In genomic region chr10:98369801-98370200, GRCh38 we compare ENCODE assay signal across 32 cellular contexts.
"Had no signal": no experiment of that assay in that cellular context is flagged by ENCODE, and none has a peak within 500 bp of the region (broad histone marks: within the 10 kb centered on the region; RNA-seq: fewer than 3 reads in every experiment).

No MANE protein-coding gene starts in this region.

- H3K9me3 Mint-ChIP-seq: activated CD4-positive, alpha-beta memory T cell treated with anti-CD3 and anti-CD28 coated beads for 36 hours; activated CD4-positive, alpha-beta T cell treated with anti-CD3 and anti-CD28 coated beads, Interleukin-2, amount 10 ng/mL, durations not matched to agents 24 days and 14 days; activated naive CD4-positive, alpha-beta T cell treated with anti-CD3 and anti-CD28 coated beads for 36 hours; activated naive CD4-positive, alpha-beta T cell treated with anti-CD3 and anti-CD28 coated beads, Interleukin-2, amount 50 U/mL, for 24 hours; activated naive CD8-positive, alpha-beta T cell treated with anti-CD3 and anti-CD28 coated beads for 36 hours; activated naive CD8-positive, alpha-beta T cell treated with anti-CD3 and anti-CD28 coated beads, Interleukin-2, amount 50 U/mL, for 24 hours; activated T-cell treated with anti-CD3 and anti-CD28 coated beads, Interleukin-2, amount 50 U/mL, for 24 hours; activated T-cell treated with anti-CD3 and anti-CD28 coated beads, Interleukin-2, amount 50 U/mL, for 72 hours; T-helper 2 cell treated with Interferon-gamma antibody and Interleukin-4, amounts not matched to agents 5 μg/mL and 100 μg/mL, for 36 hours had no signal

- ATAC-seq: activated CD4-positive, alpha-beta T cell treated with anti-CD3 and anti-CD28 coated beads for 36 hours; activated CD8-positive, alpha-beta memory T cell treated with anti-CD3 and anti-CD28 coated beads, Interleukin-2, amount 10 ng/mL, durations not matched to agents 7 days and 5 days; activated CD8-positive, alpha-beta T cell treated with anti-CD3 and anti-CD28 coated beads, Interleukin-2, amount 10 ng/mL, durations not matched to agents 7 days and 5 days; activated naive CD8-positive, alpha-beta T cell treated with anti-CD3 and anti-CD28 coated beads, Interleukin-2, amount 50 U/mL, for 24 hours; activated T-cell treated with anti-CD3 and anti-CD28 coated beads, Interleukin-2, amount 50 U/mL, for 72 hours; body of pancreas; gastroesophageal sphincter; T-helper 17 cell had no signal

- DNase-seq: activated CD4-positive, alpha-beta memory T cell treated with anti-CD3 and anti-CD28 coated beads for 36 hours; activated CD4-positive, alpha-beta T cell treated with anti-CD3 and anti-CD28 coated beads for 36 hours; activated CD4-positive, alpha-beta T cell treated with anti-CD3 and anti-CD28 coated beads, Interleukin-2, amount 10 ng/mL, durations not matched to agents 24 days and 14 days; activated CD4-positive, CD25-positive, alpha-beta regulatory T cell; activated CD4-positive, CD25-positive, alpha-beta regulatory T cell treated with anti-CD3 and anti-CD28 coated beads, Interleukin-2, amount 50 U/mL, for 72 hours; activated CD8-positive, alpha-beta memory T cell treated with anti-CD3 and anti-CD28 coated beads, Interleukin-2, amount 10 ng/mL, durations not matched to agents 7 days and 5 days; activated CD8-positive, alpha-beta memory T cell treated with anti-CD3 and anti-CD28 coated beads, Interleukin-2, amount 50 U/mL, for 4 hours; activated CD8-positive, alpha-beta T cell treated with anti-CD3 and anti-CD28 coated beads, Interleukin-2, amount 10 ng/mL, durations not matched to agents 7 days and 5 days; activated naive CD4-positive, alpha-beta T cell treated with anti-CD3 and anti-CD28 coated beads for 36 hours; activated naive CD8-positive, alpha-beta T cell treated with anti-CD3 and anti-CD28 coated beads for 36 hours; activated naive CD8-positive, alpha-beta T cell treated with anti-CD3 and anti-CD28 coated beads, Interleukin-2, amount 50 U/mL, for 24 hours; activated T-cell treated with anti-CD3 and anti-CD28 coated beads for 4 hours; activated T-cell treated with anti-CD3 and anti-CD28 coated beads, Interleukin-2, amount 50 U/mL, for 24 hours; activated T-cell treated with anti-CD3 and anti-CD28 coated beads, Interleukin-2, amount 50 U/mL, for 72 hours; adrenal gland; amygdala; aorta; body of pancreas; central memory CD4-positive, alpha-beta T cell; cortex of kidney; effector CD8-positive, alpha-beta T cell; esophagus squamous epithelium; foreskin melanocyte; heart right ventricle; T-helper 1 cell; T-helper 17 cell; T1000 had no signal

- H3K4me3 Mint-ChIP-seq: activated CD4-positive, alpha-beta memory T cell treated with anti-CD3 and anti-CD28 coated beads for 36 hours; activated CD4-positive, alpha-beta T cell treated with anti-CD3 and anti-CD28 coated beads for 36 hours; activated CD4-positive, alpha-beta T cell treated with anti-CD3 and anti-CD28 coated beads, Interleukin-2, amount 10 ng/mL, durations not matched to agents 24 days and 14 days; activated CD8-positive, alpha-beta memory T cell treated with anti-CD3 and anti-CD28 coated beads, Interleukin-2, amount 10 ng/mL, durations not matched to agents 7 days and 5 days; activated CD8-positive, alpha-beta T cell treated with anti-CD3 and anti-CD28 coated beads, Interleukin-2, amount 10 ng/mL, durations not matched to agents 7 days and 5 days; activated naive CD4-positive, alpha-beta T cell treated with anti-CD3 and anti-CD28 coated beads for 36 hours; activated naive CD4-positive, alpha-beta T cell treated with anti-CD3 and anti-CD28 coated beads, Interleukin-2, amount 50 U/mL, for 24 hours; activated naive CD8-positive, alpha-beta T cell treated with anti-CD3 and anti-CD28 coated beads for 36 hours; activated naive CD8-positive, alpha-beta T cell treated with anti-CD3 and anti-CD28 coated beads, Interleukin-2, amount 50 U/mL, for 24 hours; activated T-cell treated with anti-CD3 and anti-CD28 coated beads, Interleukin-2, amount 50 U/mL, for 24 hours; activated T-cell treated with anti-CD3 and anti-CD28 coated beads, Interleukin-2, amount 50 U/mL, for 72 hours; T-helper 17 cell; T-helper 2 cell treated with Interferon-gamma antibody and Interleukin-4, amounts not matched to agents 5 μg/mL and 100 μg/mL, for 36 hours had no signal

- H3K27ac ChIP-seq: adrenal gland, body of pancreas, cardiac muscle cell, epithelial cell of prostate, esophagus squamous epithelium, gastroesophageal sphincter, heart right ventricle had no signal

- H3K4me3 ChIP-seq: adrenal gland, body of pancreas, cardiac muscle cell, esophagus squamous epithelium, gastroesophageal sphincter, heart right ventricle had no signal

- H3K36me3 ChIP-seq: adrenal gland, cardiac muscle cell, esophagus squamous epithelium, gastroesophageal sphincter, heart right ventricle had no signal

- H3K9me3 ChIP-seq: adrenal gland, body of pancreas, esophagus squamous epithelium, gastroesophageal sphincter, heart right ventricle had no signal

- H3K27ac Mint-ChIP-seq: activated CD4-positive, alpha-beta memory T cell treated with anti-CD3 and anti-CD28 coated beads for 36 hours; activated CD4-positive, alpha-beta T cell treated with anti-CD3 and anti-CD28 coated beads for 36 hours; activated CD4-positive, alpha-beta T cell treated with anti-CD3 and anti-CD28 coated beads, Interleukin-2, amount 10 ng/mL, durations not matched to agents 24 days and 14 days; activated CD8-positive, alpha-beta memory T cell treated with anti-CD3 and anti-CD28 coated beads, Interleukin-2, amount 10 ng/mL, durations not matched to agents 7 days and 5 days; activated CD8-positive, alpha-beta T cell treated with anti-CD3 and anti-CD28 coated beads, Interleukin-2, amount 10 ng/mL, durations not matched to agents 7 days and 5 days; activated naive CD4-positive, alpha-beta T cell treated with anti-CD3 and anti-CD28 coated beads for 36 hours; activated naive CD4-positive, alpha-beta T cell treated with anti-CD3 and anti-CD28 coated beads, Interleukin-2, amount 50 U/mL, for 24 hours; activated naive CD8-positive, alpha-beta T cell treated with anti-CD3 and anti-CD28 coated beads for 36 hours; activated naive CD8-positive, alpha-beta T cell treated with anti-CD3 and anti-CD28 coated beads, Interleukin-2, amount 50 U/mL, for 24 hours; activated T-cell treated with anti-CD3 and anti-CD28 coated beads, Interleukin-2, amount 50 U/mL, for 24 hours; activated T-cell treated with anti-CD3 and anti-CD28 coated beads, Interleukin-2, amount 50 U/mL, for 72 hours; T-helper 17 cell; T-helper 2 cell treated with Interferon-gamma antibody and Interleukin-4, amounts not matched to agents 5 μg/mL and 100 μg/mL, for 36 hours had no signal

- H3K27me3 ChIP-seq: adrenal gland, body of pancreas, cardiac muscle cell, gastroesophageal sphincter had no signal

- H3K4me1 ChIP-seq: adrenal gland, body of pancreas had no signal

- H3K4me1 Mint-ChIP-seq: activated CD4-positive, alpha-beta T cell treated with anti-CD3 and anti-CD28 coated beads for 36 hours; activated CD4-positive, alpha-beta T cell treated with anti-CD3 and anti-CD28 coated beads, Interleukin-2, amount 10 ng/mL, durations not matched to agents 24 days and 14 days; activated CD8-positive, alpha-beta memory T cell treated with anti-CD3 and anti-CD28 coated beads, Interleukin-2, amount 10 ng/mL, durations not matched to agents 7 days and 5 days; activated naive CD4-positive, alpha-beta T cell treated with anti-CD3 and anti-CD28 coated beads, Interleukin-2, amount 50 U/mL, for 24 hours; activated naive CD8-positive, alpha-beta T cell treated with anti-CD3 and anti-CD28 coated beads for 36 hours had no signal

- H3K36me3 Mint-ChIP-seq: activated CD4-positive, alpha-beta memory T cell treated with anti-CD3 and anti-CD28 coated beads for 36 hours; activated CD8-positive, alpha-beta memory T cell treated with anti-CD3 and anti-CD28 coated beads, Interleukin-2, amount 10 ng/mL, durations not matched to agents 7 days and 5 days; activated naive CD4-positive, alpha-beta T cell treated with anti-CD3 and anti-CD28 coated beads, Interleukin-2, amount 50 U/mL, for 24 hours; activated naive CD8-positive, alpha-beta T cell treated with anti-CD3 and anti-CD28 coated beads for 36 hours had no signal
